ENCODE assay signal across 8 cellular contexts in the genomic region with DNA sequence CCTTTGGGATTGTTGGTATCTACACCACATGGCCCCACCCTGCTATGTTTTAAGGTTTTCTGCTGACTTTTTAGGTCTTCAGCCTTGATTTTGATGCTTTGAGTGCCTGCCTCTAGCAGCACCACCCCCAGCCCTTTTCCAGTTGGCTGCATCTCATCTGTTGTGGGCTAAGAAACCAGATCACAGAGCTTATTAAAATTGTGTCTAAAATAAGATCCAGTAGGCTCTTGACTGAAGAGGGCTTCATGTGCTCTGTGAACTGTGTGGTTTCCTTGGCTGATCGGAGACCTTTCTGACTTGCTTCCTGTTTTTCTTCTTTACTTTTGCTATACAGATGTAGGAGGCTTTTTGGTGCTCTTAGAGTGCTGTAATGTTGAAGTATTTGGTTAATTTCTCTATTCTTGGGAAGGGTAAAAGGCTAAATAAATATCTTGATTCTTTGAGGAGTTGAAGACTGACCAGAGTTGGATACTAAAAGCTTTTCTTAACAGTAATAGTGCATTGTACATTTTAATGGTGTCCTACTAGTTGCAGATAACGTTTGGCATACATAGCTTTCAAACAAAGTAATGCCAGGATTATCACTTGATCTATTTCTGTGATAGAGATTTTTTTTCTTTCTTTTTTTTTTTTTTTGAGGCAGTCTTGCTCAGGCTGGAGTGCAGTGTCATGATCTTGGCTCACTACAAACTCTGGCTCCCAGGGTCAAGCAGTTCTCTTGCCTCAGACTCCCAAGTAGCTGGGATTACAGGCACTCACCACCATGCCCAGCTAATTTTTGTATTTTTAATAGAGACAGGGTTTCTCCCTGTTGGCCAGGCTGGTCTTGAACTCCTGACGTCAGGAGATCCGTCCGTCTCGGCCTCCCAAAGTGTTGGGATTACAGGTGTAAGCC.
DNase-seq lines count a peak whose midpoint lies in the region; ATAC-seq lines count a peak whose summit lies in the region.

No MANE protein-coding gene starts in this region.

- H3K4me3 ChIP-seq in duodenal mucosa (ENCODE audit: low read depth in 1 of 2, low read length in 2 of 2) = peak overlapping the region; percentile 8 to 29

- no peaks in the 10 kb centered on the region for H3K9me3 ChIP-seq in duodenal mucosa (ENCODE audit: control insufficient read depth in 1 of 2, low read length in 2 of 2)

- no peaks in the 10 kb centered on the region for H3K36me3 ChIP-seq in duodenal mucosa (ENCODE audit: control insufficient read depth in 1 of 2, insufficient read depth in 2 of 2, low read length in 2 of 2)

- peak; percentile 69 for DNase-seq in activated CD8-positive, alpha-beta memory T cell treated with anti-CD3 and anti-CD28 coated beads for 24 hours
- DNase-seq in activated CD8-positive, alpha-beta memory T cell treated with anti-CD3 and anti-CD28 coated beads, Interleukin-2, amount 50 U/mL, for 48 hours = no peak
- DNase-seq in UCSD-AML1 (lab: John Stamatoyannopoulos, UW; ENCODE audit: unreplicated experiment) (peak; percentile 37), putamen (ENCODE audit: low spot score) (peak; percentile 21), NCI-H748 treated with DMSO at 0.1 percent for 48 hours (lab: John Stamatoyannopoulos, UW) (no peak), NCI-H82 (lab: John Stamatoyannopoulos, UW) (no peak)

- no peaks in the 10 kb centered on the region for H3K27me3 ChIP-seq in duodenal mucosa (ENCODE audit: control insufficient read depth in 1 of 2, insufficient read depth in 2 of 2, low read length in 2 of 2)

- H3K27ac ChIP-seq in duodenal mucosa (ENCODE audit: low read depth, low read length) = peak overlapping the region; percentile 25

- no peak overlapping the region for H3K9ac ChIP-seq in duodenal mucosa (ENCODE audit: low read depth in 1 of 2, low read length in 2 of 2)

- H3K4me1 ChIP-seq in duodenal mucosa (ENCODE audit: control insufficient read depth in 1 of 2, insufficient read depth in 2 of 2, low read length in 2 of 2) = peaks cover 26 to 27% of the 10 kb centered on the region in 2 donors

- peak; percentile 34 for ATAC-seq in HG03196 (IDR thresholded peaks at IDR 0.05; ENCODE audit: unreplicated experiment)

Comparison
In these comparisons a context has a peak if more than half of its experiments do, and no peak if none do; other contexts are left out.
1. DNase-seq: peak in activated CD8-positive, alpha-beta memory T cell treated with anti-CD3 and anti-CD28 coated beads for 24 hours (single experiment), UCSD-AML1 (single experiment) and putamen (single experiment); none in activated CD8-positive, alpha-beta memory T cell treated with anti-CD3 and anti-CD28 coated beads, Interleukin-2, amount 50 U/mL, for 48 hours (single experiment), NCI-H748 treated with DMSO at 0.1 percent for 48 hours (single experiment) and NCI-H82 (single experiment).